ENCODE assay signal across 8 cellular contexts in the genomic region with DNA sequence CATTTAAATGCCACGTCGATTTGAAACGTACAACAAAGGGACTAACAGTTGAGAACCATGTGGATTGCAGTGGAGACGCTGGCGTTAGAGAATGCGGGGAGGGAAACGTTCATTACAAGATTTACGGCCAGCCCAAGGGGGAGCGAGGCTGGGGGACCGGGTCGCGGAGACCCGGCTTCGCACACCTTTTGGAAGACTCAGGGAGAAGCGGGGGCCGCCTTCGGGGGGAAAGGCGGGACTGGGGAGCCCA. TPM values are rescaled to one million over a fixed set of nuclear protein-coding genes. Genes with fewer than 3 reads are reported as not detected.
DNase-seq lines count a peak whose midpoint lies in the region; ATAC-seq and TF ChIP-seq lines count a peak whose summit lies in the region.

No MANE protein-coding gene starts in this region.

- 1% methylated on average over 8 to 16 of the region's 18 CpGs for WGBS in upper lobe of left lung, 2 donors
- 95% methylated on average over 15 of the region's 18 CpGs for WGBS in hepatocyte (ENCODE audit: low lambda C conversion rate, missing lambda C conversion rate)

- no peak for TF ChIP-seq POLR2A in upper lobe of left lung (IDR thresholded peaks at IDR 0.05)

- H3K36me3 ChIP-seq in BLaER1, result no peaks in the 10 kb centered on the region
- no peaks in the 10 kb centered on the region for H3K36me3 ChIP-seq in upper lobe of left lung
- H3K36me3 ChIP-seq in hepatocyte (replicated peaks; ENCODE audit: insufficient read depth, low read depth), result no peaks in the 10 kb centered on the region

- no peaks in the 10 kb centered on the region for H3K79me2 ChIP-seq in hepatocyte

- H3K4me3 ChIP-seq in BLaER1, result peak overlapping the region; percentile 93
- H3K4me3 ChIP-seq in upper lobe of left lung, result peak overlapping the region; percentile 51 to 74 (median 60)
- no peak overlapping the region for H3K4me3 ChIP-seq in hepatocyte

- peak overlapping the region; percentile 100 for H3K27ac ChIP-seq in BLaER1
- H3K27ac ChIP-seq in upper lobe of left lung, result peak overlapping the region; percentile 96 to 99 (median 98)
- no peak overlapping the region for H3K27ac ChIP-seq in hepatocyte

- TF ChIP-seq CTCF in upper lobe of left lung (IDR thresholded peaks at IDR 0.05) (no peak), GM13977 (IDR thresholded peaks at IDR 0.05; ENCODE audit: extremely low read depth, insufficient read depth, missing control alignments) (no peak), hepatocyte (IDR thresholded peaks at IDR 0.05; ENCODE audit: poor library complexity) (no peak)

- no peak for TF ChIP-seq EP300 in upper lobe of left lung (IDR thresholded peaks at IDR 0.05)

- H3K27me3 Mint-ChIP-seq in activated T-helper 2 cell treated with anti-CD3 and anti-CD28 coated beads, Interferon-gamma antibody, Interleukin-2, Interleukin-4, amounts not matched to agents 10 μg/mL and 5 μg/mL and 100 μg/mL, durations not matched to agents 14 hours and 24 hours and 36 hours (ENCODE audit: low read depth), result no peaks in the 10 kb centered on the region

- H3K9ac ChIP-seq in BLaER1, result peak overlapping the region; percentile 99

- peak overlapping the region; percentile 99 for H3K27ac Mint-ChIP-seq in activated T-helper 2 cell treated with anti-CD3 and anti-CD28 coated beads, Interferon-gamma antibody, Interleukin-2, Interleukin-4, amounts not matched to agents 10 μg/mL and 5 μg/mL and 100 μg/mL, durations not matched to agents 14 hours and 24 hours and 36 hours

- DNase-seq in activated T-helper 2 cell treated with anti-CD3 and anti-CD28 coated beads, Interferon-gamma antibody, Interleukin-2, Interleukin-4, amounts not matched to agents 10 μg/mL and 5 μg/mL and 100 μg/mL, durations not matched to agents 14 hours and 24 hours and 36 hours (ENCODE audit: low spot score), result peak; percentile 46
- DNase-seq in left kidney (ENCODE audit: low read depth, low spot score), result peak; percentile 85
- DNase-seq in upper lobe of left lung, result no peak
- no peak for DNase-seq in GM13977 (ENCODE audit: low spot score)
- DNase-seq in hepatocyte (ENCODE audit: low spot score), result no peak

- H4K20me1 ChIP-seq in BLaER1, result no peaks in the 10 kb centered on the region
- H4K20me1 ChIP-seq in hepatocyte (ENCODE audit: insufficient read depth, poor library complexity, severe bottlenecking), result no peaks in the 10 kb centered on the region

- in situ Hi-C loops in GM13977 (cut with MboI; ENCODE audit: low pct_unique_long_range_greater_than_20kb, low sequenced_read_pairs, unreplicated experiment), result loop anchor here (25.0 kb wide), 1 partner anchor 326 kb away; a partner anchor contains a TSS

- ATAC-seq in HG03095 (IDR thresholded peaks at IDR 0.05; ENCODE audit: unreplicated experiment) (peak; percentile 18), upper lobe of left lung (ENCODE audit: low FRiP score in 2 of 2) (no peak), GM19023 (IDR thresholded peaks at IDR 0.05; ENCODE audit: unreplicated experiment) (no peak)

- peaks cover 26% of the 10 kb centered on the region for H3K4me1 Mint-ChIP-seq in activated T-helper 2 cell treated with anti-CD3 and anti-CD28 coated beads, Interferon-gamma antibody, Interleukin-2, Interleukin-4, amounts not matched to agents 10 μg/mL and 5 μg/mL and 100 μg/mL, durations not matched to agents 14 hours and 24 hours and 36 hours (ENCODE audit: low read depth)

- intact Hi-C loops in activated T-helper 2 cell treated with anti-CD3 and anti-CD28 coated beads, Interferon-gamma antibody, Interleukin-2, Interleukin-4, amounts not matched to agents 10 μg/mL and 5 μg/mL and 100 μg/mL, durations not matched to agents 14 hours and 24 hours and 36 hours (cut with micrococcal nuclease), result loop anchor here (2.0 to 5.0 kb wide), 2 partner anchors 241 to 349 kb away; a partner anchor contains a TSS

- H3K4me2 ChIP-seq in BLaER1 (peak overlapping the region; percentile 97), hepatocyte (no peak overlapping the region)

- H2AFZ ChIP-seq in hepatocyte, result no peak overlapping the region

- H3K9me2 ChIP-seq in hepatocyte (replicated peaks; ENCODE audit: insufficient read depth), result no peaks in the 10 kb centered on the region

- H3K9me3 Mint-ChIP-seq in activated T-helper 2 cell treated with anti-CD3 and anti-CD28 coated beads, Interferon-gamma antibody, Interleukin-2, Interleukin-4, amounts not matched to agents 10 μg/mL and 5 μg/mL and 100 μg/mL, durations not matched to agents 14 hours and 24 hours and 36 hours, result no peaks in the 10 kb centered on the region

- H3K4me3 Mint-ChIP-seq in activated T-helper 2 cell treated with anti-CD3 and anti-CD28 coated beads, Interferon-gamma antibody, Interleukin-2, Interleukin-4, amounts not matched to agents 10 μg/mL and 5 μg/mL and 100 μg/mL, durations not matched to agents 14 hours and 24 hours and 36 hours (ENCODE audit: low read depth), result peak overlapping the region; percentile 94

- H3K27me3 ChIP-seq in BLaER1, result no peaks in the 10 kb centered on the region
- no peaks in the 10 kb centered on the region for H3K27me3 ChIP-seq in upper lobe of left lung
- H3K27me3 ChIP-seq in hepatocyte, result no peaks in the 10 kb centered on the region

- no peaks in the 10 kb centered on the region for H3K36me3 Mint-ChIP-seq in activated T-helper 2 cell treated with anti-CD3 and anti-CD28 coated beads, Interferon-gamma antibody, Interleukin-2, Interleukin-4, amounts not matched to agents 10 μg/mL and 5 μg/mL and 100 μg/mL, durations not matched to agents 14 hours and 24 hours and 36 hours (ENCODE audit: low read depth)

- H3K9me3 ChIP-seq in BLaER1 (no peaks in the 10 kb centered on the region), upper lobe of left lung (no peaks in the 10 kb centered on the region), hepatocyte (ENCODE audit: low read depth) (no peaks in the 10 kb centered on the region)

- peaks cover 43% of the 10 kb centered on the region for H3K4me1 ChIP-seq in BLaER1
- peaks cover 8 to 16% (median 9%) of the 10 kb centered on the region in 4 donors for H3K4me1 ChIP-seq in upper lobe of left lung
- H3K4me1 ChIP-seq in hepatocyte (ENCODE audit: insufficient read depth), result no peaks in the 10 kb centered on the region

RNA-seq across cellular contexts. Expression of a gene that starts 20.8 kb away (rescaled TPM):
- 0.05 TPM in 1 of 2 replicates, not detected in the other for total RNA-seq in activated T-helper 2 cell treated with anti-CD3 and anti-CD28 coated beads, Interferon-gamma antibody, Interleukin-2, Interleukin-4, amounts not matched to agents 10 μg/mL and 5 μg/mL and 100 μg/mL, durations not matched to agents 14 hours and 24 hours and 36 hours
- not detected for total RNA-seq in upper lobe of left lung
- not detected in 2 replicates for total RNA-seq in hepatocyte
- polyA plus RNA-seq in hepatocyte, result not detected in 2 replicates

RNA-seq across cellular contexts. Expression of a gene that starts 48.8 kb away (rescaled TPM):
- not detected in 2 replicates for total RNA-seq in activated T-helper 2 cell treated with anti-CD3 and anti-CD28 coated beads, Interferon-gamma antibody, Interleukin-2, Interleukin-4, amounts not matched to agents 10 μg/mL and 5 μg/mL and 100 μg/mL, durations not matched to agents 14 hours and 24 hours and 36 hours
- total RNA-seq in upper lobe of left lung, result not detected
- not detected in 2 replicates for total RNA-seq in hepatocyte
- polyA plus RNA-seq in hepatocyte, result not detected in 2 replicates

Comparison
In these comparisons a context has a peak if more than half of its experiments do, and no peak if none do; other contexts are left out.
1. DNase-seq: peak in activated T-helper 2 cell treated with anti-CD3 and anti-CD28 coated beads, Interferon-gamma antibody, Interleukin-2, Interleukin-4, amounts not matched to agents 10 μg/mL and 5 μg/mL and 100 μg/mL, durations not matched to agents 14 hours and 24 hours and 36 hours (single experiment) and left kidney (single experiment); none in upper lobe of left lung (0 of 2), GM13977 (single experiment) and hepatocyte (single experiment).